8 cellular contexts compared by ENCODE assay signal in the genomic region with DNA sequence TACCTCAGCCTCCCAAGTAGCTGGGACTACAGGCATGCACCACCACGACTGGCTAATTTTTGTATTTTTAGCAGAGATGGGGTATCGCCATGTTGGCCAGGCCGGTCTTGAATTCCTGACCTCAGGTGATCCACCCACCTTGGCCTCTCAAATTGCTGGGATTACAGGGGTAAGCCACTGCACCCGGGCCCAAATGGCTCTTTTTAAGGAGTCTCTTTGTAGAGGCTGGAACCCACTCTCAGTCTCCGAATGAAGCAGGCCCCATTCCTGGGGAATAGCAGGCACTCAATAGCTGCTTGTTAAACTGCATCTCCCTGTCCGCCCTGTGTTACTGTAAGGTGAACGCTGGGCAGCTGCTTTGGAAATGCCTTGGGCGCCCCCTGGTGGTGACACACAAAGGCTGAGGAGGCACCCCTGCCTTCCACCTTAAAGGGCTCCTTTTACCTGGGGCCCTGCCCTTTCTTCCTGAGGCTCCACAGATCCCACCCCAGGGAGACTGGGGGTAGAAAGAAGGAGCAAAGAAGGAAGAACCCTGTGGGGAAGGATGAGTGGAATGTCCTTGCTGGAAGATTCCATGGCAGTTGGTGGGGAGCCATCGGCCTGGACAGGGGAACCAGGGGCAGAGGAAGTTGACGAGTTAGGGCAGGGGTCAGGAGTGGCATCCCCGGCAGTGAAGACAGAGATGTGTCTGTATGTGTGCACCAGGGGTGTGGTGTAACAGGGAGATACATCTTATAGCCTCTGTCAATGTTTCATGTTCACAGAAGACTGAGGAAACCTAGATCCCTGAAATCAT. TPM values are rescaled to one million over a fixed set of nuclear protein-coding genes. Genes with fewer than 3 reads are reported as not detected.
DNase-seq lines count a peak whose midpoint lies in the region; ATAC-seq and TF ChIP-seq lines count a peak whose summit lies in the region.

No MANE protein-coding gene starts in this region.

- ATAC-seq in naive thymus-derived CD8-positive, alpha-beta T cell: peak; percentile 97 to 100
- ATAC-seq in HG03520 (IDR thresholded peaks at IDR 0.05; ENCODE audit: unreplicated experiment): no peak

- peak; percentile 95 for TF ChIP-seq CTCF in KMS-11 (conservative IDR thresholded peaks at IDR 0.05; ENCODE audit: low read depth, low read length)
- TF ChIP-seq CTCF in OCI-LY7 (conservative IDR thresholded peaks at IDR 0.05; ENCODE audit: low read length): peak; percentile 95

- no TSS peak for BruUV-seq in OCI-LY7 (replicated peaks; lab: Mats Ljungman, UMichigan)

- peak; percentile 80 for DNase-seq in EL
- peak; percentile 83 for DNase-seq in OCI-LY7 (ENCODE audit: low spot score)
- peak; percentile 86 for DNase-seq in activated T-cell treated with anti-CD3 and anti-CD28 coated beads for 24 hours (ENCODE audit: low read depth)
- DNase-seq in erythroblast (lab: John Stamatoyannopoulos, UW): peak; percentile 81 to 91
- peak; percentile 77 to 94 (median 89) for DNase-seq in naive thymus-derived CD8-positive, alpha-beta T cell
- peak; percentile 79 to 85 for DNase-seq in stimulated activated CD8-positive, alpha-beta memory T cell treated with anti-CD3 and anti-CD28 coated beads, Interleukin-7, amount 100 ng/mL, for 4 hours (ENCODE audit: low read depth in 2 of 2)

- H3K4me1 Mint-ChIP-seq in naive thymus-derived CD8-positive, alpha-beta T cell: peaks cover 16 to 37% (median 32%) of the 10 kb centered on the region in 4 donors

- no peaks in the 10 kb centered on the region for H3K9me3 Mint-ChIP-seq in naive thymus-derived CD8-positive, alpha-beta T cell

- no peaks in the 10 kb centered on the region for H4K20me1 ChIP-seq in KMS-11 (ENCODE audit: insufficient read depth)
- no peaks in the 10 kb centered on the region for H4K20me1 ChIP-seq in OCI-LY7 (ENCODE audit: insufficient read depth, low read length)

- no peak overlapping the region for H3K9ac ChIP-seq in KMS-11

- H3K27ac ChIP-seq in KMS-11: no peak overlapping the region
- no peak overlapping the region for H3K27ac ChIP-seq in OCI-LY7 (ENCODE audit: low read depth, low read length, poor library complexity, severe bottlenecking)

- H3K27ac Mint-ChIP-seq in naive thymus-derived CD8-positive, alpha-beta T cell: peak overlapping the region in 2 of 10 donors; percentile 38 to 48

- H3K27me3 Mint-ChIP-seq in naive thymus-derived CD8-positive, alpha-beta T cell: no peaks in the 10 kb centered on the region

- intact Hi-C loops in OCI-LY7 (cut with micrococcal nuclease; ENCODE audit: unreplicated experiment): loop anchor here (1.0 to 2.0 kb wide), 2 partner anchors 49 to 113 kb away; partner anchors contain the start of gene SCRN2

- H3K4me2 ChIP-seq in KMS-11 (no peak overlapping the region), OCI-LY7 (ENCODE audit: low read length) (no peak overlapping the region)

- POLR2A ChIA-PET in OCI-LY7 (lab: Charles Lee): interaction anchor here (0.5 to 1.3 kb wide), 2 partner anchors 14 to 49 kb away, joined by 3 to 4 read pairs; partner anchors contain the start of gene SCRN2
- POLR2A ChIA-PET in naive thymus-derived CD8-positive, alpha-beta T cell (lab: Charles Lee): interaction anchor here (0.5 to 9.5 kb wide), 5 partner anchors 11 to 194 kb away, joined by 3 to 203 read pairs (median 3); partner anchors contain the start of genes OSBPL7, SCRN2 and SP6

- H3K9me3 ChIP-seq in OCI-LY7 (ENCODE audit: low read length): no peaks in the 10 kb centered on the region

- H3K4me1 ChIP-seq in KMS-11 (ENCODE audit: low read depth, poor library complexity, severe bottlenecking): peaks cover 12% of the 10 kb centered on the region
- peaks cover 22% of the 10 kb centered on the region for H3K4me1 ChIP-seq in OCI-LY7 (ENCODE audit: insufficient read depth, low read length, poor library complexity, severe bottlenecking)

- peak overlapping the region in 1 of 10 donors; percentile 60 for H3K4me3 Mint-ChIP-seq in naive thymus-derived CD8-positive, alpha-beta T cell

- H3K36me3 ChIP-seq in KMS-11 (ENCODE audit: insufficient read depth): no peaks in the 10 kb centered on the region
- H3K36me3 ChIP-seq in OCI-LY7 (ENCODE audit: insufficient read depth, low read length): no peaks in the 10 kb centered on the region

- no peaks in the 10 kb centered on the region for H3K27me3 ChIP-seq in KMS-11 (ENCODE audit: insufficient read depth, low read depth)

- TF ChIP-seq POLR2A in erythroblast (IDR thresholded peaks at IDR 0.05; ENCODE audit: low read length): no peak

- CTCF ChIA-PET in OCI-LY7 (lab: Charles Lee; ENCODE audit: unreplicated experiment): interaction anchor here (1.0 to 1.5 kb wide), 2 partner anchors 47 to 49 kb away, joined by 3 to 6 read pairs; partner anchors contain the start of gene SCRN2

- H2AFZ ChIP-seq in KMS-11 (ENCODE audit: low read depth) (no peak overlapping the region), OCI-LY7 (ENCODE audit: low read length) (no peak overlapping the region)

- H3K36me3 Mint-ChIP-seq in naive thymus-derived CD8-positive, alpha-beta T cell: no peaks in the 10 kb centered on the region

- H3K79me2 ChIP-seq in KMS-11 (ENCODE audit: insufficient read depth, low read depth): no peaks in the 10 kb centered on the region
- H3K79me2 ChIP-seq in OCI-LY7 (ENCODE audit: insufficient read depth, low read depth, low read length): 0 out of 2 replicates have a peak, but pooled peaks cover 5% of the 10 kb centered on the region

- no peaks in the 10 kb centered on the region for H3K9me2 ChIP-seq in OCI-LY7 (ENCODE audit: insufficient read depth, low read length)

- H3K4me3 ChIP-seq in KMS-11 (IDR thresholded peaks at IDR 0.05; ENCODE audit: insufficient read depth, low read depth, low read length) (no peak overlapping the region), OCI-LY7 (ENCODE audit: low read depth, low read length, poor library complexity, severe bottlenecking) (no peak overlapping the region)

RNA-seq across cellular contexts. Expression of gene SP2, which starts 6.1 kb away (rescaled TPM):
- total RNA-seq in OCI-LY7 (2014; rRNA removed; shearing (Covaris generic)): 2.3 and 5.8 TPM in 2 replicates
- total RNA-seq in OCI-LY7 (2022): 22.1 and 24.1 TPM in 2 replicates
- 10 to 100 TPM; 31.6 to 31.7 TPM for total RNA-seq in naive thymus-derived CD8-positive, alpha-beta T cell
- 10 to 100 TPM in 1 of 3 donors, 1 to 10 TPM in 2; 4.5 to 13.0 (median 9.6) TPM for polyA plus RNA-seq in naive thymus-derived CD8-positive, alpha-beta T cell

RNA-seq across cellular contexts. Expression of gene SP6, which starts 39.0 kb away (rescaled TPM):
- total RNA-seq in OCI-LY7 (2014; rRNA removed; shearing (Covaris generic)): 0.08 and 0.22 TPM in 2 replicates
- total RNA-seq in OCI-LY7 (2022): 0.08 and 0.24 TPM in 2 replicates
- under 1 TPM; 0.16 to 0.33 TPM for total RNA-seq in naive thymus-derived CD8-positive, alpha-beta T cell
- polyA plus RNA-seq in naive thymus-derived CD8-positive, alpha-beta T cell: under 1 TPM in 1 of 3 donors, not detected in 2; 0.13 TPM

RNA-seq across cellular contexts. Expression of gene SCRN2, which starts 48.9 kb away (rescaled TPM):
- total RNA-seq in OCI-LY7 (2014; rRNA removed; shearing (Covaris generic)): 33.9 and 42.9 TPM in 2 replicates
- total RNA-seq in OCI-LY7 (2022): 37.3 and 39.1 TPM in 2 replicates
- total RNA-seq in naive thymus-derived CD8-positive, alpha-beta T cell: 10 to 100 TPM; 41.4 to 46.0 TPM
- 10 to 100 TPM; 19.3 to 37.9 (median 21.6) TPM for polyA plus RNA-seq in naive thymus-derived CD8-positive, alpha-beta T cell

RNA-seq across cellular contexts. Expression of gene PNPO, which starts 51.4 kb away (rescaled TPM):
- total RNA-seq in OCI-LY7 (2014; rRNA removed; shearing (Covaris generic)): 14.0 and 14.7 TPM in 2 replicates
- total RNA-seq in OCI-LY7 (2022): 30.4 and 33.8 TPM in 2 replicates
- total RNA-seq in naive thymus-derived CD8-positive, alpha-beta T cell: 10 to 100 TPM; 17.2 to 20.8 TPM
- 10 to 100 TPM; 26.0 to 31.8 (median 29.9) TPM for polyA plus RNA-seq in naive thymus-derived CD8-positive, alpha-beta T cell

RNA-seq across cellular contexts. Expression of gene LRRC46, which starts 58.5 kb away (rescaled TPM):
- 0.23 and 0.85 TPM in 2 replicates for total RNA-seq in OCI-LY7 (2014; rRNA removed; shearing (Covaris generic))
- total RNA-seq in OCI-LY7 (2022): 1.2 and 2.0 TPM in 2 replicates
- total RNA-seq in naive thymus-derived CD8-positive, alpha-beta T cell: under 1 TPM; 0.29 to 0.85 TPM
- under 1 TPM; 0.43 to 0.56 (median 0.48) TPM for polyA plus RNA-seq in naive thymus-derived CD8-positive, alpha-beta T cell
